ENCODE assay signal across 19 cellular contexts in genomic region chr3:24661060-24661459, GRCh38.
A peak's percentile ranks its signal among the peaks of the same experiment; 100 is the strongest.
DNase-seq lines count a peak whose midpoint lies in the region; ATAC-seq, FAIRE-seq and TF ChIP-seq lines count a peak whose summit lies in the region.
"Had no signal": no experiment of that assay in that cellular context is flagged by ENCODE, and none has a peak within 500 bp of the region (broad histone marks: within the 10 kb centered on the region; RNA-seq: fewer than 3 reads in every experiment).

No MANE protein-coding gene starts in this region.

- WGBS in K562 (ENCODE audit: insufficient coverage, low coverage, missing lambda C conversion rate): 13% methylated on average over 2 of the region's 2 CpGs
- WGBS in lower leg skin, 2 donors: 84 to 85% methylated on average over 2 of the region's 2 CpGs

- TF ChIP-seq EP300 in K562 (IDR thresholded peaks at IDR 0.05; ENCODE audit: low read length): no peak

- H3K36me3 ChIP-seq in K562 (ENCODE audit: control insufficient read depth, insufficient read depth, low read length) (no peaks in the 10 kb centered on the region), BE2C (no peaks in the 10 kb centered on the region)

- H4K20me1 ChIP-seq in K562 (replicated peaks; ENCODE audit: control insufficient read depth, insufficient read depth, low read length): no peaks in the 10 kb centered on the region

- TF ChIP-seq RAD21 in K562 (CRISPR knock-in tag; conservative IDR thresholded peaks at IDR 0.05 in 1 of 2, IDR thresholded peaks at IDR 0.05 in 1 of 2): no peak

- CTCF ChIA-PET in K562 (lab: Yijun Ruan, JAX; ENCODE audit: low intra/inter-chr PET ratio): no interaction called here

- H3K27me3 ChIP-seq in K562 (ENCODE audit: control insufficient read depth in 2 of 2, insufficient read depth in 2 of 2, low read length in 2 of 2): no peaks in the 10 kb centered on the region
- H3K27me3 ChIP-seq in BE2C: no peaks in the 10 kb centered on the region

- H3K4me1 ChIP-seq in K562 (replicated peaks in 1 of 2; ENCODE audit: control insufficient read depth in 2 of 2, insufficient read depth in 2 of 2, low read length in 2 of 2): no peaks in the 10 kb centered on the region
- no peaks in the 10 kb centered on the region for H3K4me1 ChIP-seq in BE2C

- no peak overlapping the region for H3K9ac ChIP-seq in K562 (ENCODE audit: insufficient read depth in 1 of 2, low read depth in 2 of 2, low read length in 2 of 2)

- FAIRE-seq in K562 (lab: Jason Lieb, UNC): no peak
- FAIRE-seq: GM12892, GM18507, H54, HepG2 had no signal

- no peak overlapping the region for H2AFZ ChIP-seq in K562 (ENCODE audit: low read depth, low read length)
- H2AFZ ChIP-seq: GM23338 had no signal

- in situ Hi-C loops in K562 (cut with MboI): no loop called here

- no peak overlapping the region for H3K27ac ChIP-seq in K562 (ENCODE audit: extremely low read depth, low read depth, low read length)
- H3K27ac ChIP-seq: C4-2B had no signal

- H3K9me3 ChIP-seq in K562 (replicated peaks; ENCODE audit: control insufficient read depth, insufficient read depth, low read depth, low read length): no peaks in the 10 kb centered on the region
- no peaks in the 10 kb centered on the region for H3K9me3 ChIP-seq in BE2C

- H3K4me3 ChIP-seq in K562: no peak overlapping the region
- no peak overlapping the region for H3K4me3 ChIP-seq in BE2C (ENCODE audit: low read depth, low read length)
- no peak overlapping the region for H3K4me3 ChIP-seq in lower leg skin (ENCODE audit: low read depth, poor library complexity, severe bottlenecking)
- H3K4me3 ChIP-seq: GM23338 had no signal

- H3K4me2 ChIP-seq in K562 (ENCODE audit: insufficient read depth, low read length): no peak overlapping the region
- H3K4me2 ChIP-seq: GM23338 had no signal

- TF ChIP-seq POLR2A in K562 (conservative IDR thresholded peaks at IDR 0.05): no peak
- TF ChIP-seq POLR2A in lower leg skin (IDR thresholded peaks at IDR 0.05): no peak

- no peaks in the 10 kb centered on the region for H3K9me1 ChIP-seq in K562 (ENCODE audit: control insufficient read depth, insufficient read depth, low read length)

- no peaks in the 10 kb centered on the region for H3K79me2 ChIP-seq in K562 (ENCODE audit: control insufficient read depth, insufficient read depth, low read length)

- TF ChIP-seq CTCF in K562 (IDR thresholded peaks at IDR 0.05 in 2 of 3, conservative IDR thresholded peaks at IDR 0.05 in 1 of 3; ENCODE audit: insufficient read depth in 2 of 3, low read depth in 1 of 3, low read length in 3 of 3) (no peak), BE2C (IDR thresholded peaks at IDR 0.05; ENCODE audit: low read depth, low read length) (no peak), lower leg skin (IDR thresholded peaks at IDR 0.05) (no peak)

- POLR2A ChIA-PET in K562 (lab: Yijun Ruan, JAX): no interaction called here

- intact Hi-C loops in K562 (cut with micrococcal nuclease) (no loop called here), lower leg skin (cut with DNase I; ENCODE audit: low total_unique reads) (no loop called here)

- peak; percentile 53 for ATAC-seq in GM18870 (IDR thresholded peaks at IDR 0.05; ENCODE audit: unreplicated experiment)
- ATAC-seq in K562: no peak
- ATAC-seq in HG02798 (IDR thresholded peaks at IDR 0.05; ENCODE audit: poor library complexity, unreplicated experiment): no peak
- ATAC-seq: GM23338, HepG2 had no signal

- DNase-seq in NOMO-1 treated with DMSO at 0.1 percent for 48 hours (lab: John Stamatoyannopoulos, UW; ENCODE audit: unreplicated experiment) (peak; percentile 38), NOMO-1 treated with dmso at 0.1 percent for 144 hours (lab: John Stamatoyannopoulos, UW; ENCODE audit: unreplicated experiment) (no peak), K562 (ENCODE audit: extremely low read depth in 1 of 4, low spot score in 3 of 4) (no peak), BE2C (no peak), lower leg skin (ENCODE audit: low spot score in 2 of 2) (no peak)
- DNase-seq: 8988T; CD4-positive, alpha-beta memory T cell; DMS153; DMS79; GDM1; HCEC 1CT had no signal

- no TSS peak for BruUV-seq in K562 (replicated peaks; lab: Mats Ljungman, UMichigan)

TF ChIP-seq in K562, 482 proteins besides CTCF, POLR2A, EP300 and RAD21:
- TF ChIP-seq ZNF12 (CRISPR knock-in tag; IDR thresholded peaks at IDR 0.05) (no peak), GTF2E2 (tag; IDR thresholded peaks at IDR 0.05) (no peak), MEF2D (tag; conservative IDR thresholded peaks at IDR 0.05; ENCODE audit: low read depth) (peak; percentile 65; the same call in 1 of the 2 replicates), ZNF695 (CRISPR knock-in tag; IDR thresholded peaks at IDR 0.05) (no peak), LARP7 (IDR thresholded peaks at IDR 0.05) (no peak), BHLHE40 (IDR thresholded peaks at IDR 0.05; ENCODE audit: low read length) (no peak), FOXM1 (IDR thresholded peaks at IDR 0.05; ENCODE audit: low read depth) (peak; percentile 19; the same call in 1 of the 2 replicates), FOXM1 (CRISPR knock-in tag; IDR thresholded peaks at IDR 0.05; ENCODE audit: low read depth) (no peak), SRSF9 (IDR thresholded peaks at IDR 0.05; ENCODE audit: borderline replicate concordance, low read depth, low read length) (no peak), ZNF696 (CRISPR knock-in tag; conservative IDR thresholded peaks at IDR 0.05) (no peak), NFE2L1 (tag; IDR thresholded peaks at IDR 0.05; ENCODE audit: borderline replicate concordance, low read depth) (no peak), NCOA6 (IDR thresholded peaks at IDR 0.05) (no peak), NRF1 (conservative IDR thresholded peaks at IDR 0.05 in 1 of 2, IDR thresholded peaks at IDR 0.05 in 1 of 2) (peak in 1 of 2 experiments; percentile 11; a peak in 2 of 4 replicates), FOXJ3 (CRISPR knock-in tag; IDR thresholded peaks at IDR 0.05) (no peak), LCOR (CRISPR knock-in tag; IDR thresholded peaks at IDR 0.05) (no peak), MTF1 (CRISPR knock-in tag; IDR thresholded peaks at IDR 0.05; ENCODE audit: borderline replicate concordance) (no peak), RBM14 (IDR thresholded peaks at IDR 0.05; ENCODE audit: borderline replicate concordance, insufficient read depth, low read depth, low read length) (no peak), TAL1 (IDR thresholded peaks at IDR 0.05) (0 out of 2 replicates have a peak, but pooled peaks have one; percentile 9), SOX6 (IDR thresholded peaks at IDR 0.05) (peak; percentile 39; the same call in 1 of the 2 replicates), ETV5 (CRISPR knock-in tag; IDR thresholded peaks at IDR 0.05; ENCODE audit: low read depth) (no peak), FOXP1 (CRISPR knock-in tag; IDR thresholded peaks at IDR 0.05) (no peak)
- TF ChIP-seq, protein P1, sequence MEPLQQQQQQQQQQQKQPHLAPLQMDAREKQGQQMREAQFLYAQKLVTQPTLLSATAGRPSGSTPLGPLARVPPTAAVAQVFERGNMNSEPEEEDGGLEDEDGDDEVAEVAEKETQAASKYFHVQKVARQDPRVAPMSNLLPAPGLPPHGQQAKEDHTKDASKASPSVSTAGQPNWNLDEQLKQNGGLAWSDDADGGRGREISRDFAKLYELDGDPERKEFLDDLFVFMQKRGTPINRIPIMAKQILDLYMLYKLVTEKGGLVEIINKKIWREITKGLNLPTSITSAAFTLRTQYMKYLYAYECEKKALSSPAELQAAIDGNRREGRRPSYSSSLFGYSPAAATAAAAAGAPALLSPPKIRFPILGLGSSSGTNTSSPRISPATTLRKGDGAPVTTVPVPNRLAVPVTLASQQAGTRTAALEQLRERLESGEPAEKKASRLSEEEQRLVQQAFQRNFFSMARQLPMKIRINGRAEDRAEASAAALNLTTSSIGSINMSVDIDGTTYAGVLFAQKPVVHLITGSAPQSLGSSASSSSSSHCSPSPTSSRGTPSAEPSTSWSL (CRISPR knock-in tag; IDR thresholded peaks at IDR 0.05; ENCODE audit: borderline replicate concordance): no peak
- TF ChIP-seq, protein P2, sequence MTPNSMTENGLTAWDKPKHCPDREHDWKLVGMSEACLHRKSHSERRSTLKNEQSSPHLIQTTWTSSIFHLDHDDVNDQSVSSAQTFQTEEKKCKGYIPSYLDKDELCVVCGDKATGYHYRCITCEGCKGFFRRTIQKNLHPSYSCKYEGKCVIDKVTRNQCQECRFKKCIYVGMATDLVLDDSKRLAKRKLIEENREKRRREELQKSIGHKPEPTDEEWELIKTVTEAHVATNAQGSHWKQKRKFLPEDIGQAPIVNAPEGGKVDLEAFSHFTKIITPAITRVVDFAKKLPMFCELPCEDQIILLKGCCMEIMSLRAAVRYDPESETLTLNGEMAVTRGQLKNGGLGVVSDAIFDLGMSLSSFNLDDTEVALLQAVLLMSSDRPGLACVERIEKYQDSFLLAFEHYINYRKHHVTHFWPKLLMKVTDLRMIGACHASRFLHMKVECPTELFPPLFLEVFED (CRISPR knock-in tag; conservative IDR thresholded peaks at IDR 0.05): no peak
